In genomic region chr4:38062088-38062893, GRCh38 we compare ENCODE assay signal across 8 cellular contexts.
A peak's percentile ranks its signal among the peaks of the same experiment; 100 is the strongest.
DNase-seq lines count a peak whose midpoint lies in the region; ATAC-seq and TF ChIP-seq lines count a peak whose summit lies in the region.

No MANE protein-coding gene starts in this region.

- ATAC-seq in DND-41 (ENCODE audit: insufficient read depth, low read depth), result peak; percentile 83
- peak; percentile 67 for ATAC-seq in HG03095 (IDR thresholded peaks at IDR 0.05; ENCODE audit: unreplicated experiment)
- no peak for ATAC-seq in HG03469 (IDR thresholded peaks at IDR 0.05; ENCODE audit: unreplicated experiment)

- H4K20me1 ChIP-seq in DND-41 (ENCODE audit: insufficient read depth, low read length), result no peaks in the 10 kb centered on the region

- no peak overlapping the region for H2AFZ ChIP-seq in DND-41 (ENCODE audit: low read depth, low read length)

- no peaks in the 10 kb centered on the region for H3K79me2 ChIP-seq in DND-41 (ENCODE audit: insufficient read depth, low read length)

- H3K36me3 ChIP-seq in DND-41 (ENCODE audit: insufficient read depth, low read length) (peaks cover 38% of the 10 kb centered on the region), muscle layer of colon (ENCODE audit: insufficient read depth, low read length) (peaks cover 28% of the 10 kb centered on the region)

- H3K36me3 Mint-ChIP-seq in endothelial cell (ENCODE audit: low read depth, unreplicated experiment), result peaks cover 9% of the 10 kb centered on the region

- H3K4me1 Mint-ChIP-seq in endothelial cell (ENCODE audit: unreplicated experiment), result peaks cover 12% of the 10 kb centered on the region

- no peaks in the 10 kb centered on the region for H3K9me3 Mint-ChIP-seq in endothelial cell (ENCODE audit: unreplicated experiment)

- peaks cover 3% of the 10 kb centered on the region for H3K27me3 Mint-ChIP-seq in endothelial cell (ENCODE audit: unreplicated experiment)

- H3K27ac Mint-ChIP-seq in endothelial cell (ENCODE audit: unreplicated experiment), result no peak overlapping the region

- no peak overlapping the region for H3K4me3 Mint-ChIP-seq in endothelial cell (ENCODE audit: unreplicated experiment)

- H3K27ac ChIP-seq in DND-41 (ENCODE audit: low read length), result 0 out of 2 replicates have a peak overlapping the region, but pooled peaks have one; percentile 25
- H3K27ac ChIP-seq in muscle layer of colon (ENCODE audit: low read depth, low read length), result peak overlapping the region; percentile 49

- H3K4me3 ChIP-seq in DND-41 (ENCODE audit: low read depth in 1 of 2, low read length in 2 of 2) (no peak overlapping the region), muscle layer of colon (ENCODE audit: low read depth in 1 of 2, low read length in 2 of 2) (peak overlapping the region in 1 of 2 donors; percentile 41)

- TF ChIP-seq CTCF in DND-41 (IDR thresholded peaks at IDR 0.05; ENCODE audit: borderline replicate concordance, extremely low read depth, low read length, poor library complexity, severe bottlenecking) (peak; percentile 84), endothelial cell (IDR thresholded peaks at IDR 0.05; ENCODE audit: unreplicated experiment) (peak; percentile 88)

- no peaks in the 10 kb centered on the region for H3K27me3 ChIP-seq in DND-41 (ENCODE audit: insufficient read depth, low read length, poor library complexity)
- H3K27me3 ChIP-seq in muscle layer of colon (ENCODE audit: control insufficient read depth in 1 of 2, insufficient read depth in 2 of 2, low read length in 2 of 2), result no peaks in the 10 kb centered on the region

- H3K9ac ChIP-seq in DND-41 (ENCODE audit: low read depth, low read length) (no peak overlapping the region), muscle layer of colon (ENCODE audit: low read length) (no peak overlapping the region)

- peak; percentile 61 for DNase-seq in DND-41
- peak; percentile 15 for DNase-seq in NOMO-1 treated with dmso at 0.1 percent for 144 hours (lab: John Stamatoyannopoulos, UW; ENCODE audit: unreplicated experiment)
- DNase-seq in activated CD8-positive, alpha-beta memory T cell treated with anti-CD3 and anti-CD28 coated beads, Interleukin-2, amount 50 U/mL, for 24 hours (ENCODE audit: extremely low read depth), result peak; percentile 41
- DNase-seq in endothelial cell (ENCODE audit: low spot score), result peak; percentile 79
- DNase-seq in stimulated activated CD8-positive, alpha-beta memory T cell treated with anti-CD3 and anti-CD28 coated beads, Interleukin-7, amount 100 ng/mL, for 1 hour (ENCODE audit: low read depth in 2 of 2), result peak; percentile 27 to 32

- no peaks in the 10 kb centered on the region for H3K9me3 ChIP-seq in DND-41 (ENCODE audit: insufficient read depth, low read length, severe bottlenecking)
- H3K9me3 ChIP-seq in muscle layer of colon (ENCODE audit: low read length), result no peaks in the 10 kb centered on the region

- H3K4me1 ChIP-seq in DND-41 (ENCODE audit: insufficient read depth, low read length) (no peaks in the 10 kb centered on the region), muscle layer of colon (ENCODE audit: insufficient read depth, low read length) (peaks cover 40% of the 10 kb centered on the region)

- no peak overlapping the region for H3K4me2 ChIP-seq in DND-41 (ENCODE audit: insufficient read depth, low read length)

Comparison
In these comparisons a context has a peak if more than half of its experiments do, and no peak if none do; other contexts are left out.
1. DNase-seq: peak in every context shown above with its lines; median percentile 79 in endothelial cell; 61 in DND-41; 41 in activated CD8-positive, alpha-beta memory T cell treated with anti-CD3 and anti-CD28 coated beads, Interleukin-2, amount 50 U/mL, for 24 hours; 30 in stimulated activated CD8-positive, alpha-beta memory T cell treated with anti-CD3 and anti-CD28 coated beads, Interleukin-7, amount 100 ng/mL, for 1 hour; 15 in NOMO-1 treated with dmso at 0.1 percent for 144 hours.